In the genomic region with DNA sequence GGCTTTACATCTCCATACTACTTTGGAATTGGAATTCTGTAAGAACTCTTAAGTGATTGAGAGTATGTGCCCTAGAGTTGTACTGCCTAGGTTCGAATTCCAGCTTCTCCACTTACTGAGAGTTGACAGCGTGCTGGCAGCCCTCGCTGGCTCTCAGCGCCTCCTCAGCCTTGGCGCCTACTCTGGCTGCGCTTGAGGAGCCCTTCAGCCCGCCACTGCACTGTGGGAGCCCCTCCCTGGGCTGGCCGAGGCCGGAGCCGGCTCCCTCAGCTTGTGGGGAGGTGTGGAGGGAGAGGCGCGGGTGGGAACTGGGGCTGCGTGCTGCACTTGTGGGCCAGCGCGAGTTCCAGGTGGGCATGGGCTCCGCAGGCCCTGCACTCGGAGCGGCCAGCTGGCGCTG, we compare ENCODE assay signal across 17 cellular contexts. TPM values are rescaled to one million over a fixed set of nuclear protein-coding genes. Genes with fewer than 3 reads are reported as not detected.
DNase-seq lines count a peak whose midpoint lies in the region; ATAC-seq and TF ChIP-seq lines count a peak whose summit lies in the region.
"Had no signal": no experiment of that assay in that cellular context is flagged by ENCODE, and none has a peak within 500 bp of the region (broad histone marks: within the 10 kb centered on the region; RNA-seq: fewer than 3 reads in every experiment).

No MANE protein-coding gene starts in this region.

- no peak overlapping the region for H3K27ac Mint-ChIP-seq in endodermal cell
- H3K27ac Mint-ChIP-seq in stimulated activated memory B cell treated with anti-CD40 and anti-IgM and Interleukin-4, amounts not matched to agents 10 μg/mL and 1 μg/mL and 100 μg/mL, for 72 hours, result no peak overlapping the region
- H3K27ac Mint-ChIP-seq: CD14-positive monocyte; CD4-positive, alpha-beta memory T cell had no signal

- H3K18ac ChIP-seq in neuronal stem cell (ENCODE audit: low read length), result no peak overlapping the region

- no peak overlapping the region for H3K4me3 Mint-ChIP-seq in endodermal cell
- no peak overlapping the region for H3K4me3 Mint-ChIP-seq in stimulated activated memory B cell treated with anti-CD40 and anti-IgM and Interleukin-4, amounts not matched to agents 10 μg/mL and 1 μg/mL and 100 μg/mL, for 72 hours
- H3K4me3 Mint-ChIP-seq: CD14-positive monocyte; CD4-positive, alpha-beta memory T cell; H9 had no signal

- TF ChIP-seq CTCF in endodermal cell (conservative IDR thresholded peaks at IDR 0.05), result no peak

- peaks cover 5% of the 10 kb centered on the region for H3K9me3 Mint-ChIP-seq in endodermal cell
- H3K9me3 Mint-ChIP-seq in stimulated activated memory B cell treated with anti-CD40 and anti-IgM and Interleukin-4, amounts not matched to agents 10 μg/mL and 1 μg/mL and 100 μg/mL, for 72 hours, result no peaks in the 10 kb centered on the region
- H3K9me3 Mint-ChIP-seq: CD14-positive monocyte; CD4-positive, alpha-beta memory T cell had no signal

- no peaks in the 10 kb centered on the region for H3K4me1 Mint-ChIP-seq in endodermal cell
- peaks cover 8% of the 10 kb centered on the region for H3K4me1 Mint-ChIP-seq in stimulated activated memory B cell treated with anti-CD40 and anti-IgM and Interleukin-4, amounts not matched to agents 10 μg/mL and 1 μg/mL and 100 μg/mL, for 72 hours
- H3K4me1 Mint-ChIP-seq: H9 had no signal

- H3K23ac ChIP-seq in neuronal stem cell (ENCODE audit: low read depth, low read length, poor library complexity), result peak overlapping the region; percentile 65

- H3K36me3 ChIP-seq in endodermal cell (ENCODE audit: control insufficient read depth, insufficient read depth, low read length) (peaks cover 26% of the 10 kb centered on the region), neuronal stem cell (replicated peaks in 1 of 2; ENCODE audit: control insufficient read depth in 2 of 2, insufficient read depth in 2 of 2, low read length in 2 of 2) (peaks cover 0 to 49% of the 10 kb centered on the region in 2 donors)

- H3K27ac ChIP-seq in endodermal cell (ENCODE audit: low read depth, low read length), result no peak overlapping the region
- H3K27ac ChIP-seq in neuronal stem cell (replicated peaks; ENCODE audit: low read length), result no peak overlapping the region
- H3K27ac ChIP-seq: BLaER1, HL-60 had no signal

- H3K4me1 ChIP-seq in endodermal cell (ENCODE audit: control insufficient read depth, insufficient read depth, low read length), result no peaks in the 10 kb centered on the region
- no peaks in the 10 kb centered on the region for H3K4me1 ChIP-seq in neuronal stem cell (ENCODE audit: control insufficient read depth in 2 of 2, insufficient read depth in 1 of 2, low read depth in 1 of 2, low read length in 2 of 2)
- H3K4me1 ChIP-seq: BLaER1 had no signal

- no peak overlapping the region for H2AK5ac ChIP-seq in neuronal stem cell (ENCODE audit: low read depth, low read length)

- no peaks in the 10 kb centered on the region for H3K27me3 Mint-ChIP-seq in endodermal cell (ENCODE audit: insufficient read depth)
- H3K27me3 Mint-ChIP-seq in stimulated activated memory B cell treated with anti-CD40 and anti-IgM and Interleukin-4, amounts not matched to agents 10 μg/mL and 1 μg/mL and 100 μg/mL, for 72 hours, result no peaks in the 10 kb centered on the region
- H3K27me3 Mint-ChIP-seq: CD4-positive, alpha-beta memory T cell had no signal

- H3K4me3 ChIP-seq in endodermal cell (ENCODE audit: low read length) (peak overlapping the region; percentile 5), neuronal stem cell (ENCODE audit: low read length in 2 of 2) (no peak overlapping the region)
- H3K4me3 ChIP-seq: BLaER1 had no signal

- H3K36me3 Mint-ChIP-seq in endodermal cell (ENCODE audit: low read depth), result peaks cover 14% of the 10 kb centered on the region
- H3K36me3 Mint-ChIP-seq in stimulated activated memory B cell treated with anti-CD40 and anti-IgM and Interleukin-4, amounts not matched to agents 10 μg/mL and 1 μg/mL and 100 μg/mL, for 72 hours, result peaks cover 11% of the 10 kb centered on the region

- H3K27me3 ChIP-seq in endodermal cell (ENCODE audit: control insufficient read depth, insufficient read depth, low read length, poor library complexity, severe bottlenecking) (no peaks in the 10 kb centered on the region), neuronal stem cell (ENCODE audit: control insufficient read depth in 3 of 3, insufficient read depth in 3 of 3, low read depth in 1 of 3, low read length in 3 of 3) (no peaks in the 10 kb centered on the region)
- H3K27me3 ChIP-seq: BLaER1 had no signal

- H2BK15ac ChIP-seq in neuronal stem cell (ENCODE audit: low read length), result no peak overlapping the region

- H4K91ac ChIP-seq in neuronal stem cell (ENCODE audit: low read depth, low read length, poor library complexity), result no peak overlapping the region

- H3K9ac ChIP-seq in endodermal cell (ENCODE audit: extremely low read depth, low read length, poor library complexity, severe bottlenecking) (no peak overlapping the region), neuronal stem cell (ENCODE audit: low read depth, low read length, poor library complexity) (no peak overlapping the region)
- H3K9ac ChIP-seq: BLaER1 had no signal

- no peak overlapping the region for H2BK120ac ChIP-seq in neuronal stem cell (ENCODE audit: low read depth, low read length)

- H2AFZ ChIP-seq in neuronal stem cell (ENCODE audit: low read length), result no peak overlapping the region

- H2BK12ac ChIP-seq in neuronal stem cell (ENCODE audit: low read length), result no peak overlapping the region

- H3K4me2 ChIP-seq in neuronal stem cell (ENCODE audit: insufficient read depth, low read length, poor library complexity, severe bottlenecking), result no peak overlapping the region
- H3K4me2 ChIP-seq: BLaER1 had no signal

- H3K14ac ChIP-seq in neuronal stem cell (ENCODE audit: low read length), result no peak overlapping the region

- 98 to 100% methylated on average over 3 to 19 of the region's 19 CpGs for WGBS in endodermal cell (ENCODE audit: insufficient coverage in 1 of 2, insufficient read length in 1 of 2), 2 experiments
- no CpG with 5 or more reads among the region's 19 CpGs for WGBS in neuronal stem cell (ENCODE audit: extremely low coverage in 2 of 2, insufficient read length in 2 of 2, insufficient replicate concordance in 1 of 2), 2 donors

- peak; percentile 18 for DNase-seq in activated gamma-delta T cell (lab: John Stamatoyannopoulos, UW)
- no peak for DNase-seq in activated gamma-delta T cell treated with Interleukin-2 at 50 U/mL for 16 hours
- no peak for DNase-seq in endodermal cell
- DNase-seq in neuronal stem cell (ENCODE audit: low spot score), result no peak
- no peak for DNase-seq in NCI-H1092 treated with DMSO at 0.1 percent for 48 hours (lab: John Stamatoyannopoulos, UW)
- DNase-seq in activated naive CD4-positive, alpha-beta T cell (lab: John Stamatoyannopoulos, UW), result no peak
- DNase-seq: 8988T; CD4-positive, alpha-beta memory T cell; DMS153; DMS79; GF-D8; H9; IMR-90 had no signal

- H2BK5ac ChIP-seq in neuronal stem cell (ENCODE audit: low read length), result no peak overlapping the region

- no peak for ATAC-seq in stimulated activated memory B cell treated with anti-CD40 and anti-IgM and Interleukin-4, amounts not matched to agents 10 μg/mL and 1 μg/mL and 100 μg/mL, for 72 hours

- H3K9me3 ChIP-seq in endodermal cell (ENCODE audit: control insufficient read depth, low read length) (peaks cover 14% of the 10 kb centered on the region), neuronal stem cell (replicated peaks in 1 of 2; ENCODE audit: control insufficient read depth in 2 of 2, insufficient read depth in 1 of 2, low read depth in 1 of 2, low read length in 2 of 2) (peaks cover 1 to 17% of the 10 kb centered on the region in 2 donors)

- peaks cover 9% of the 10 kb centered on the region for H3K79me1 ChIP-seq in neuronal stem cell (ENCODE audit: low read depth, low read length)

- H3K4ac ChIP-seq in neuronal stem cell (ENCODE audit: low read length), result no peak overlapping the region

- H4K8ac ChIP-seq in neuronal stem cell (ENCODE audit: low read depth, low read length), result no peak overlapping the region

RNA-seq across cellular contexts. Expression of gene PPM1D, which starts 13.3 kb away (rescaled TPM):
- total RNA-seq in endodermal cell, result 10 to 100 TPM in 1 of 2 donors, 1 to 10 TPM in 1; 9.4 to 13.0 TPM
- 16.7 TPM for polyA plus RNA-seq in endodermal cell (2013, experiment 1 of 2)
- polyA plus RNA-seq in endodermal cell (2013, experiment 2 of 2), result 14.9 TPM
- 13.7 TPM for polyA plus RNA-seq in neuronal stem cell (2013, experiment 1 of 2)
- polyA plus RNA-seq in neuronal stem cell (2013, experiment 2 of 2), result 13.8 TPM
